11 cellular contexts compared by ENCODE assay signal in genomic region chr20:54534101-54534500, GRCh38.
"Had no signal": no experiment of that assay in that cellular context is flagged by ENCODE, and none has a peak within 500 bp of the region (broad histone marks: within the 10 kb centered on the region; RNA-seq: fewer than 3 reads in every experiment).

No MANE protein-coding gene starts in this region.

- H3K9ac ChIP-seq: GM23248 had no signal

- H3K9me3 ChIP-seq: HAP-1 had no signal

- H3K27ac Mint-ChIP-seq: GM23338, H9, HFFc6 had no signal

- H3K27ac ChIP-seq: GM23248 had no signal

- H3K4me3 Mint-ChIP-seq: GM23338, H9, HFFc6 had no signal

- FAIRE-seq: H1, H54 had no signal

- ATAC-seq: GM23338, HCT116 had no signal

- H3K4me1 ChIP-seq: HAP-1 had no signal

- H3K4me2 ChIP-seq: GM23338 had no signal

- H3K4me1 Mint-ChIP-seq: GM23338 had no signal

- DNase-seq: GM23248, GOT3, H7, H9, HCEC 1CT, HFFc6 had no signal

- H3K4me3 ChIP-seq: GM23248, GM23338, HAP-1 had no signal

- H3K36me3 ChIP-seq: HAP-1 had no signal
